8 cellular contexts compared by ENCODE assay signal in genomic region chr2:38076250-38076709, GRCh38. TPM values are rescaled to one million over a fixed set of nuclear protein-coding genes. Genes with fewer than 3 reads are reported as not detected.
DNase-seq lines count a peak whose midpoint lies in the region; ATAC-seq and TF ChIP-seq lines count a peak whose summit lies in the region.

No MANE protein-coding gene starts in this region.

- H3K9me3 ChIP-seq in Karpas-422 (ENCODE audit: low read length), result no peaks in the 10 kb centered on the region
- no peaks in the 10 kb centered on the region for H3K9me3 ChIP-seq in muscle layer of duodenum (ENCODE audit: control insufficient read depth in 1 of 2, low read length in 2 of 2)
- H3K9me3 ChIP-seq in subcutaneous abdominal adipose tissue (ENCODE audit: control insufficient read depth in 5 of 5, low read length in 5 of 5), result no peaks in the 10 kb centered on the region

- peak overlapping the region; percentile 46 for H3K4me3 ChIP-seq in Karpas-422 (ENCODE audit: low read length)
- H3K4me3 ChIP-seq in muscle layer of duodenum (ENCODE audit: low read depth in 1 of 2, low read length in 2 of 2), result peak overlapping the region; percentile 59 to 68
- peak overlapping the region; percentile 44 to 73 (median 67) for H3K4me3 ChIP-seq in subcutaneous abdominal adipose tissue (ENCODE audit: low read depth in 1 of 5, low read length in 5 of 5)

- no peak; the same call in 1 of the 2 replicates for TF ChIP-seq CTCF in VCaP (conservative IDR thresholded peaks at IDR 0.05)

- H3K9ac ChIP-seq in Karpas-422 (ENCODE audit: low read length) (peak overlapping the region; percentile 33), subcutaneous abdominal adipose tissue (ENCODE audit: low read length in 5 of 5) (peak overlapping the region in 3 of 5 donors; percentile 30 to 52 (median 51))

- H3K4me1 ChIP-seq in Karpas-422 (ENCODE audit: low read length) (peaks cover 8% of the 10 kb centered on the region), muscle layer of duodenum (ENCODE audit: control insufficient read depth in 1 of 2, insufficient read depth in 2 of 2, low read length in 2 of 2) (peaks cover 0 to 39% of the 10 kb centered on the region in 2 donors), subcutaneous abdominal adipose tissue (ENCODE audit: control insufficient read depth in 5 of 5, insufficient read depth in 5 of 5, low read length in 5 of 5) (peaks cover 0 to 47% (median 43%) of the 10 kb centered on the region in 5 donors)

- H4K20me1 ChIP-seq in Karpas-422 (ENCODE audit: insufficient read depth, low read depth, low read length), result no peaks in the 10 kb centered on the region

- H3K27me3 ChIP-seq in Karpas-422 (ENCODE audit: low read length) (no peaks in the 10 kb centered on the region), muscle layer of duodenum (ENCODE audit: low read depth, low read length) (peaks cover 5% of the 10 kb centered on the region), subcutaneous abdominal adipose tissue (ENCODE audit: control insufficient read depth in 5 of 5, insufficient read depth in 4 of 5, low read length in 5 of 5) (peaks cover 16 to 23% (median 18%) of the 10 kb centered on the region in 5 donors)

- peak; percentile 78 for DNase-seq in ELR (ENCODE audit: low read depth)
- DNase-seq in Karpas-422, result peak; percentile 63
- no peak for DNase-seq in NCI-H2107 treated with DMSO at 0.1 percent for 48 hours (lab: John Stamatoyannopoulos, UW; ENCODE audit: unreplicated experiment)

- H3K9me2 ChIP-seq in Karpas-422 (replicated peaks; ENCODE audit: insufficient read depth, low read length), result no peaks in the 10 kb centered on the region

- peak overlapping the region; percentile 67 for H3K4me2 ChIP-seq in Karpas-422 (ENCODE audit: low read depth, low read length, poor library complexity, severe bottlenecking)

- ATAC-seq in GM21717 (IDR thresholded peaks at IDR 0.05; ENCODE audit: unreplicated experiment) (peak; percentile 63), esophagus mucosa (peak; percentile 78)

- H3K36me3 ChIP-seq in Karpas-422 (ENCODE audit: insufficient read depth, low read length) (no peaks in the 10 kb centered on the region), muscle layer of duodenum (ENCODE audit: control insufficient read depth in 1 of 2, insufficient read depth in 2 of 2, low read length in 2 of 2) (no peaks in the 10 kb centered on the region), subcutaneous abdominal adipose tissue (ENCODE audit: control insufficient read depth in 5 of 5, insufficient read depth in 5 of 5, low read length in 5 of 5) (no peaks in the 10 kb centered on the region)

- H3K27ac ChIP-seq in Karpas-422 (ENCODE audit: low read length), result no peak overlapping the region
- peak overlapping the region; percentile 84 for H3K27ac ChIP-seq in VCaP
- peak overlapping the region; percentile 69 for H3K27ac ChIP-seq in muscle layer of duodenum (ENCODE audit: low read length)
- peak overlapping the region; percentile 54 for H3K27ac ChIP-seq in subcutaneous abdominal adipose tissue (ENCODE audit: low read depth, low read length)

- H3K79me2 ChIP-seq in Karpas-422 (ENCODE audit: low read length), result no peaks in the 10 kb centered on the region

- H2AFZ ChIP-seq in Karpas-422 (ENCODE audit: low read length), result peak overlapping the region; percentile 65

RNA-seq across cellular contexts. Expression of gene CYP1B1, which starts 0.3 kb away (rescaled TPM):
- not detected in 2 replicates for total RNA-seq in Karpas-422 (2014; rRNA removed; shearing (Covaris generic); ENCODE audit: low replicate concordance)
- 2.0 TPM for total RNA-seq in esophagus mucosa
